ENCODE assay signal across 8 cellular contexts in genomic region chr5:163504091-163504931, GRCh38. TPM values are rescaled to one million over a fixed set of nuclear protein-coding genes. Genes with fewer than 3 reads are reported as not detected.
DNase-seq lines count a peak whose midpoint lies in the region; TF ChIP-seq lines count a peak whose summit lies in the region.

No MANE protein-coding gene starts in this region.

- no peak for TF ChIP-seq CTCF in left ventricle myocardium inferior (IDR thresholded peaks at IDR 0.05; ENCODE audit: borderline replicate concordance)

- intact Hi-C loops in left ventricle myocardium inferior (cut with micrococcal nuclease): no loop called here

- no peaks in the 10 kb centered on the region for H3K36me3 ChIP-seq in left ventricle myocardium inferior

- WGBS in adipose tissue, 3 donors: 1% methylated on average over 26 of the region's 26 CpGs

- peak overlapping the region; percentile 90 for H3K4me3 ChIP-seq in left ventricle myocardium inferior

- H3K27me3 ChIP-seq in left ventricle myocardium inferior (ENCODE audit: low read depth): no peaks in the 10 kb centered on the region

- DNase-seq in activated T-cell treated with anti-CD3 and anti-CD28 coated beads for 24 hours (ENCODE audit: low read depth): peak; percentile 32
- DNase-seq in activated T-cell treated with anti-CD3 and anti-CD28 coated beads for 4 hours: no peak
- DNase-seq in RPMI7951 (ENCODE audit: low read depth): peak; percentile 67
- peak; percentile 23 for DNase-seq in left ventricle myocardium inferior
- DNase-seq in pons (ENCODE audit: low spot score): peak; percentile 79
- no peak for DNase-seq in NCI-H2029 treated with DMSO at 0.1 percent for 48 hours (lab: John Stamatoyannopoulos, UW)
- DNase-seq in cortex of kidney (lab: John Stamatoyannopoulos, UW): no peak

- H3K9me3 ChIP-seq in left ventricle myocardium inferior (replicated peaks): no peaks in the 10 kb centered on the region

- H3K4me1 ChIP-seq in left ventricle myocardium inferior: peaks cover 69% of the 10 kb centered on the region

- H3K27ac ChIP-seq in adipose tissue (ENCODE audit: low read depth, low read length) (peak overlapping the region; percentile 21), left ventricle myocardium inferior (replicated peaks) (peak overlapping the region; percentile 99)

RNA-seq across cellular contexts. Expression of gene MAT2B, which starts 1.1 kb away (rescaled TPM):
- total RNA-seq in RPMI7951 (2014; rRNA removed; shearing (Covaris generic)): 59.1 and 68.0 TPM in 2 replicates
- 10 to 100 TPM; 16.9 to 45.0 (median 24.0) TPM for polyA plus RNA-seq in adipose tissue
- total RNA-seq in left ventricle myocardium inferior: 69.2 TPM

RNA-seq across cellular contexts. Expression of gene HMMR, which starts 43.9 kb away (rescaled TPM):
- 70.5 and 79.3 TPM in 2 replicates for total RNA-seq in RPMI7951 (2014; rRNA removed; shearing (Covaris generic))
- under 1 TPM in 2 of 3 donors, not detected in 1; 0.19 to 0.21 TPM for polyA plus RNA-seq in adipose tissue
- 0.91 TPM for total RNA-seq in left ventricle myocardium inferior

RNA-seq across cellular contexts. Expression of gene NUDCD2, which starts 44.4 kb away (rescaled TPM):
- total RNA-seq in RPMI7951 (2014; rRNA removed; shearing (Covaris generic)): 7.3 and 10.4 TPM in 2 replicates
- polyA plus RNA-seq in adipose tissue: 10 to 100 TPM in 1 of 3 donors, 1 to 10 TPM in 2; 4.4 to 10.9 (median 5.4) TPM
- total RNA-seq in left ventricle myocardium inferior: 13.0 TPM

Comparison
In these comparisons a context has a peak if more than half of its experiments do, and no peak if none do; other contexts are left out.
1. DNase-seq: peak in activated T-cell treated with anti-CD3 and anti-CD28 coated beads for 24 hours (single experiment), RPMI7951 (single experiment), left ventricle myocardium inferior (single experiment) and pons (single experiment); none in activated T-cell treated with anti-CD3 and anti-CD28 coated beads for 4 hours (single experiment), NCI-H2029 treated with DMSO at 0.1 percent for 48 hours (single experiment) and cortex of kidney (single experiment).
2. RNA of gene HMMR, which starts 43.9 kb away (total RNA-seq): 70.5 to 79.3 TPM in RPMI7951; 0.91 TPM in left ventricle myocardium inferior (single experiment); every median in the first group is over 10 times any median in the second.